Comparison of ENCODE assay signal across 10 cellular contexts in genomic region chr6:162907876-162908481, GRCh38.
DNase-seq lines count a peak whose midpoint lies in the region; ATAC-seq and TF ChIP-seq lines count a peak whose summit lies in the region.
"Had no signal": no experiment of that assay in that cellular context is flagged by ENCODE, and none has a peak within 500 bp of the region (broad histone marks: within the 10 kb centered on the region; RNA-seq: fewer than 3 reads in every experiment).

No MANE protein-coding gene starts in this region.

- no peak for ATAC-seq in heart left ventricle
- ATAC-seq in right cardiac atrium, result no peak
- ATAC-seq in upper lobe of right lung, result no peak
- ATAC-seq: stimulated activated naive B cell treated with anti-CD40 and anti-IgM and Interleukin-4, amounts not matched to agents 10 μg/mL and 1 μg/mL and 100 μg/mL, for 72 hours had no signal

- DNase-seq in heart left ventricle (no peak), right cardiac atrium (no peak), NCI-H82 (lab: John Stamatoyannopoulos, UW) (peak; percentile 61), epithelial cell of proximal tubule (ENCODE audit: low read depth) (no peak), upper lobe of right lung (no peak), activated gamma-delta T cell treated with Interleukin-2 at 50 U/mL for 16 hours (no peak)
- DNase-seq in stimulated activated CD4-positive, alpha-beta T cell treated with anti-CD3 and anti-CD28 coated beads, Interleukin-1b, Interleukin-23, amount 100 ng/mL, for 48 hours, result no peak
- no peak for DNase-seq in activated effector memory CD4-positive, alpha-beta T cell treated with Interleukin-2 at 50 U/mL for 16 hours
- DNase-seq: Calu3; stimulated activated naive B cell treated with anti-CD40 and anti-IgM and Interleukin-4, amounts not matched to agents 10 μg/mL and 1 μg/mL and 100 μg/mL, for 72 hours had no signal

- peaks cover 0 to 7% (median 0%) of the 10 kb centered on the region in 12 donors for H3K9me3 ChIP-seq in heart left ventricle
- no peaks in the 10 kb centered on the region for H3K9me3 ChIP-seq in right cardiac atrium (ENCODE audit: control insufficient read depth, low read length)
- H3K9me3 ChIP-seq in upper lobe of right lung, result no peaks in the 10 kb centered on the region

- 82 to 91% (median 84%) methylated on average over 2 of the region's 2 CpGs for WGBS in heart left ventricle, 4 donors
- 73% methylated on average over 2 of the region's 2 CpGs for WGBS in right cardiac atrium

- H3K36me3 ChIP-seq in heart left ventricle, result no peaks in the 10 kb centered on the region
- no peaks in the 10 kb centered on the region for H3K36me3 ChIP-seq in upper lobe of right lung

- H3K4me1 ChIP-seq in heart left ventricle (no peaks in the 10 kb centered on the region), right cardiac atrium (ENCODE audit: control insufficient read depth, insufficient read depth, low read length) (no peaks in the 10 kb centered on the region), upper lobe of right lung (no peaks in the 10 kb centered on the region)

- intact Hi-C loops in heart left ventricle (cut with DNase I), result no loop called here
- intact Hi-C loops in right cardiac atrium (cut with DNase I), result no loop called here
- intact Hi-C loops in upper lobe of right lung (cut with DNase I), result no loop called here

- TF ChIP-seq CTCF in heart left ventricle (IDR thresholded peaks at IDR 0.05) (peak in 9 of 12 donors; percentile 17 to 39 (median 31)), epithelial cell of proximal tubule (conservative IDR thresholded peaks at IDR 0.05; ENCODE audit: low read depth, low read length) (peak; percentile 40), upper lobe of right lung (IDR thresholded peaks at IDR 0.05) (peak; percentile 46)

- H3K27me3 ChIP-seq in heart left ventricle (no peaks in the 10 kb centered on the region), right cardiac atrium (ENCODE audit: control insufficient read depth, insufficient read depth) (peaks cover 3% of the 10 kb centered on the region), upper lobe of right lung (no peaks in the 10 kb centered on the region)

- H3K27ac ChIP-seq in heart left ventricle (no peak overlapping the region), right cardiac atrium (ENCODE audit: low read length) (no peak overlapping the region), upper lobe of right lung (no peak overlapping the region)

- H3K4me3 ChIP-seq in heart left ventricle (no peak overlapping the region), right cardiac atrium (ENCODE audit: low read length) (no peak overlapping the region), epithelial cell of proximal tubule (ENCODE audit: low read depth, low read length) (no peak overlapping the region), upper lobe of right lung (no peak overlapping the region)

- TF ChIP-seq POLR2A in heart left ventricle (IDR thresholded peaks at IDR 0.05), result no peak
